Comparison of ENCODE assay signal across 17 cellular contexts in genomic region chr21:36706482-36706852, GRCh38. TPM values are rescaled to one million over a fixed set of nuclear protein-coding genes. Genes with fewer than 3 reads are reported as not detected.
DNase-seq lines count a peak whose midpoint lies in the region; ATAC-seq, FAIRE-seq and TF ChIP-seq lines count a peak whose summit lies in the region.
"Had no signal": no experiment of that assay in that cellular context is flagged by ENCODE, and none has a peak within 500 bp of the region (broad histone marks: within the 10 kb centered on the region; RNA-seq: fewer than 3 reads in every experiment).

No MANE protein-coding gene starts in this region.

- intact Hi-C loops in natural killer cell (cut with micrococcal nuclease) (no loop called here), K562 (cut with micrococcal nuclease) (no loop called here)
- intact Hi-C loops in naive thymus-derived CD4-positive, alpha-beta T cell (cut with micrococcal nuclease) = loop anchor here in 1 of 2 donors (2.0 kb wide), 1 partner anchor 122 kb away; no protein-coding TSS in a partner anchor

- no peaks in the 10 kb centered on the region for H3K79me2 ChIP-seq in K562 (ENCODE audit: control insufficient read depth, insufficient read depth, low read length)

- peaks cover 7% of the 10 kb centered on the region for H4K20me1 ChIP-seq in K562 (replicated peaks; ENCODE audit: control insufficient read depth, insufficient read depth, low read length)

- H3K27ac Mint-ChIP-seq in natural killer cell (no peak overlapping the region), type B pancreatic cell (peak overlapping the region; percentile 70)
- no peak overlapping the region for H3K27ac Mint-ChIP-seq in natural killer cell treated with Interleukin-12 subunit alpha and Interleukin-12 subunit beta and Interleukin-15 and Interleukin-18, amount 100 ng/mL, for 72 hours
- no peak overlapping the region for H3K27ac Mint-ChIP-seq in naive thymus-derived CD4-positive, alpha-beta T cell
- H3K27ac Mint-ChIP-seq: activated naive CD4-positive, alpha-beta T cell treated with anti-CD3 and anti-CD28 coated beads for 36 hours had no signal

- CTCF ChIA-PET in K562 (lab: Yijun Ruan, JAX; ENCODE audit: low intra/inter-chr PET ratio) = interaction anchor here (0.6 kb wide), 1 partner anchor 287 kb away, joined by 4 read pairs; no protein-coding TSS in a partner anchor
- CTCF ChIA-PET in naive thymus-derived CD4-positive, alpha-beta T cell (lab: Charles Lee) = no interaction called here

- TF ChIP-seq EP300 in K562 (IDR thresholded peaks at IDR 0.05; ENCODE audit: low read length) = no peak

- in situ Hi-C loops in K562 (cut with MboI) = no loop called here

- no peaks in the 10 kb centered on the region for H3K9me3 ChIP-seq in K562 (replicated peaks; ENCODE audit: control insufficient read depth, insufficient read depth, low read depth, low read length)
- H3K9me3 ChIP-seq in naive thymus-derived CD4-positive, alpha-beta T cell (ENCODE audit: control insufficient read depth in 2 of 3, low read length in 3 of 3) = no peaks in the 10 kb centered on the region
- H3K9me3 ChIP-seq: Caco-2, esophagus muscularis mucosa had no signal

- H3K27me3 Mint-ChIP-seq in natural killer cell (ENCODE audit: low read depth in 2 of 2) (peaks cover 69 to 74% of the 10 kb centered on the region in 2 donors), type B pancreatic cell (peaks cover 95% of the 10 kb centered on the region)
- H3K27me3 Mint-ChIP-seq in natural killer cell treated with Interleukin-12 subunit alpha and Interleukin-12 subunit beta and Interleukin-15 and Interleukin-18, amount 100 ng/mL, for 72 hours = peaks cover 62% of the 10 kb centered on the region in 2 donors
- peaks cover 69 to 86% (median 81%) of the 10 kb centered on the region in 5 donors for H3K27me3 Mint-ChIP-seq in naive thymus-derived CD4-positive, alpha-beta T cell

- H3K4me3 Mint-ChIP-seq in natural killer cell (peak overlapping the region; percentile 67), type B pancreatic cell (peak overlapping the region; percentile 66)
- H3K4me3 Mint-ChIP-seq in natural killer cell treated with Interleukin-12 subunit alpha and Interleukin-12 subunit beta and Interleukin-15 and Interleukin-18, amount 100 ng/mL, for 72 hours = no peak overlapping the region
- peak overlapping the region in 9 of 10 donors; percentile 51 to 84 (median 72) for H3K4me3 Mint-ChIP-seq in naive thymus-derived CD4-positive, alpha-beta T cell
- H3K4me3 Mint-ChIP-seq: activated naive CD4-positive, alpha-beta T cell treated with anti-CD3 and anti-CD28 coated beads for 36 hours had no signal

- no peak for TF ChIP-seq POLR2A in K562 (conservative IDR thresholded peaks at IDR 0.05)
- no peak for TF ChIP-seq POLR2A in GM12891 (IDR thresholded peaks at IDR 0.05; ENCODE audit: low read depth, low read length)

- H3K36me3 Mint-ChIP-seq in natural killer cell (no peaks in the 10 kb centered on the region), type B pancreatic cell (no peaks in the 10 kb centered on the region)
- H3K36me3 Mint-ChIP-seq in natural killer cell treated with Interleukin-12 subunit alpha and Interleukin-12 subunit beta and Interleukin-15 and Interleukin-18, amount 100 ng/mL, for 72 hours = no peaks in the 10 kb centered on the region
- H3K36me3 Mint-ChIP-seq in naive thymus-derived CD4-positive, alpha-beta T cell = peaks cover 0 to 1% (median 0%) of the 10 kb centered on the region in 5 donors

- TF ChIP-seq CTCF in natural killer cell (IDR thresholded peaks at IDR 0.05) = no peak
- TF ChIP-seq CTCF in K562 (IDR thresholded peaks at IDR 0.05 in 2 of 3, conservative IDR thresholded peaks at IDR 0.05 in 1 of 3; ENCODE audit: insufficient read depth in 2 of 3, low read depth in 1 of 3, low read length in 3 of 3) = no peak
- TF ChIP-seq CTCF in type B pancreatic cell (conservative IDR thresholded peaks at IDR 0.05) = peak; percentile 19

- H3K9me3 Mint-ChIP-seq in natural killer cell (no peaks in the 10 kb centered on the region), type B pancreatic cell (no peaks in the 10 kb centered on the region)
- H3K9me3 Mint-ChIP-seq in natural killer cell treated with Interleukin-12 subunit alpha and Interleukin-12 subunit beta and Interleukin-15 and Interleukin-18, amount 100 ng/mL, for 72 hours = no peaks in the 10 kb centered on the region
- peaks cover 0 to 3% (median 0%) of the 10 kb centered on the region in 11 donors for H3K9me3 Mint-ChIP-seq in naive thymus-derived CD4-positive, alpha-beta T cell
- H3K9me3 Mint-ChIP-seq: activated naive CD4-positive, alpha-beta T cell treated with anti-CD3 and anti-CD28 coated beads for 36 hours had no signal

- WGBS in K562 (ENCODE audit: insufficient coverage, low coverage, missing lambda C conversion rate) = 15% methylated on average over 13 of the region's 13 CpGs

- no peak overlapping the region for H2AFZ ChIP-seq in K562 (ENCODE audit: low read depth, low read length)

- no peaks in the 10 kb centered on the region for H3K9me1 ChIP-seq in K562 (ENCODE audit: control insufficient read depth, insufficient read depth, low read length)

- FAIRE-seq in K562 (lab: Jason Lieb, UNC) (no peak), GM12891 (lab: Jason Lieb, UNC) (no peak)
- FAIRE-seq: islet of Langerhans had no signal

- peaks cover 88 to 93% of the 10 kb centered on the region in 2 experiments for H3K27me3 ChIP-seq in K562 (ENCODE audit: control insufficient read depth in 2 of 2, insufficient read depth in 2 of 2, low read length in 2 of 2)
- peaks cover 0 to 39% of the 10 kb centered on the region in 2 donors for H3K27me3 ChIP-seq in naive thymus-derived CD4-positive, alpha-beta T cell (ENCODE audit: control insufficient read depth in 2 of 2, insufficient read depth in 2 of 2, low read length in 2 of 2)

- no peak overlapping the region for H3K4me3 ChIP-seq in K562
- H3K4me3 ChIP-seq in naive thymus-derived CD4-positive, alpha-beta T cell (ENCODE audit: low read length) = no peak overlapping the region
- H3K4me3 ChIP-seq: esophagus muscularis mucosa had no signal

- H3K4me1 ChIP-seq in K562 (replicated peaks in 1 of 2; ENCODE audit: control insufficient read depth in 2 of 2, insufficient read depth in 2 of 2, low read length in 2 of 2) = peaks cover 0 to 28% of the 10 kb centered on the region in 2 experiments; a peak in 2 of 5 replicates
- peaks cover 0 to 31% of the 10 kb centered on the region in 2 donors for H3K4me1 ChIP-seq in naive thymus-derived CD4-positive, alpha-beta T cell (ENCODE audit: control insufficient read depth in 2 of 2, insufficient read depth in 2 of 2, low read length in 2 of 2)
- H3K4me1 ChIP-seq: Caco-2 had no signal

- no peak for TF ChIP-seq RAD21 in K562 (CRISPR knock-in tag; conservative IDR thresholded peaks at IDR 0.05 in 1 of 2, IDR thresholded peaks at IDR 0.05 in 1 of 2)

- BruUV-seq in K562 (replicated peaks; lab: Mats Ljungman, UMichigan) = no TSS peak

- POLR2A ChIA-PET in K562 (lab: Yijun Ruan, JAX) = interaction anchor here (0.6 kb wide), 1 partner anchor 351 kb away, joined by 3 read pairs; no protein-coding TSS in a partner anchor
- POLR2A ChIA-PET in naive thymus-derived CD4-positive, alpha-beta T cell (lab: Charles Lee) = no interaction called here

- no peak overlapping the region for H3K9ac ChIP-seq in K562 (ENCODE audit: insufficient read depth in 1 of 2, low read depth in 2 of 2, low read length in 2 of 2)

- no peak overlapping the region for H3K4me2 ChIP-seq in K562 (ENCODE audit: insufficient read depth, low read length)

- ATAC-seq in natural killer cell (no peak), K562 (no peak), GM18867 (IDR thresholded peaks at IDR 0.05; ENCODE audit: unreplicated experiment) (no peak)
- no peak for ATAC-seq in natural killer cell treated with Interleukin-12 subunit alpha and Interleukin-12 subunit beta and Interleukin-15 and Interleukin-18, amount 100 ng/mL, for 72 hours
- ATAC-seq in naive thymus-derived CD4-positive, alpha-beta T cell = no peak

- DNase-seq in natural killer cell (no peak), K562 (ENCODE audit: extremely low read depth in 1 of 4, low spot score in 3 of 4) (no peak), type B pancreatic cell (ENCODE audit: extremely low spot score, unreplicated experiment) (no peak), NCI-H82 (lab: John Stamatoyannopoulos, UW) (no peak), GM12891 (ENCODE audit: insufficient read length, low spot score) (no peak)
- DNase-seq in natural killer cell treated with Interleukin-12 subunit alpha and Interleukin-12 subunit beta and Interleukin-15 and Interleukin-18, amount 100 ng/mL, for 72 hours (ENCODE audit: low spot score) = no peak
- peak in 1 of 9 donors; percentile 16 for DNase-seq in naive thymus-derived CD4-positive, alpha-beta T cell
- DNase-seq: Caco-2, mammary epithelial cell, NCI-H2029, Right ventricle myocardium superior, T-helper 2 cell had no signal

- no peaks in the 10 kb centered on the region for H3K36me3 ChIP-seq in K562 (ENCODE audit: control insufficient read depth, insufficient read depth, low read length)
- H3K36me3 ChIP-seq in naive thymus-derived CD4-positive, alpha-beta T cell (ENCODE audit: control insufficient read depth in 2 of 3, insufficient read depth in 3 of 3, low read length in 3 of 3) = no peaks in the 10 kb centered on the region
- H3K36me3 ChIP-seq: esophagus muscularis mucosa had no signal

- H3K27ac ChIP-seq in K562 (ENCODE audit: extremely low read depth, low read depth, low read length) = no peak overlapping the region
- H3K27ac ChIP-seq in naive thymus-derived CD4-positive, alpha-beta T cell (ENCODE audit: low read depth, low read length) = no peak overlapping the region
- H3K27ac ChIP-seq: esophagus muscularis mucosa had no signal

- H3K4me1 Mint-ChIP-seq in natural killer cell (peaks cover 18 to 29% of the 10 kb centered on the region in 2 donors), type B pancreatic cell (ENCODE audit: unreplicated experiment) (peaks cover 19% of the 10 kb centered on the region)
- peaks cover 7 to 16% of the 10 kb centered on the region in 2 donors for H3K4me1 Mint-ChIP-seq in natural killer cell treated with Interleukin-12 subunit alpha and Interleukin-12 subunit beta and Interleukin-15 and Interleukin-18, amount 100 ng/mL, for 72 hours (ENCODE audit: low read depth in 2 of 2)
- peaks cover 10 to 65% (median 55%) of the 10 kb centered on the region in 7 donors for H3K4me1 Mint-ChIP-seq in naive thymus-derived CD4-positive, alpha-beta T cell

RNA-seq across cellular contexts. Expression of gene SIM2, which starts 7.6 kb away (rescaled TPM):
- total RNA-seq in natural killer cell = not detected
- total RNA-seq in natural killer cell treated with Interleukin-12 subunit alpha and Interleukin-12 subunit beta and Interleukin-15 and Interleukin-18, amount 100 ng/mL, for 72 hours = under 1 TPM in 1 of 2 donors, not detected in 1; 0.47 TPM
- not detected in 2 replicates for total RNA-seq in K562 (2011; cell fraction: chromatin; rRNA removed; ENCODE audit: low replicate concordance)
- not detected in 2 replicates for total RNA-seq in K562 (2011; cell fraction: nucleolus; rRNA removed)
- total RNA-seq in K562 (2011; cell fraction: nucleoplasm; rRNA removed) = not detected in 2 replicates
- not detected in 2 replicates for total RNA-seq in K562 (2014; rRNA removed)
- total RNA-seq in K562 (2014; rRNA removed; fragmentation: Illumina TruSeq; extraction: Trizol) = not detected in 2 replicates
- total RNA-seq in K562 (2015; rRNA removed; fragmentation: Illumina TruSeq; extraction: Trizol) = not detected in 2 replicates
- total RNA-seq in K562 (2021) = 0.11 TPM in 2 replicates
- not detected in 2 replicates for polyA plus RNA-seq in K562 (2011; rRNA removed)
- polyA plus RNA-seq in K562 (2011; cell fraction: cytosol; rRNA removed) = not detected in 2 replicates
- polyA plus RNA-seq in K562 (2011; cell fraction: nucleus; rRNA removed) = not detected in 2 replicates
- polyA plus RNA-seq in K562 (2012) = 0.14 and 0.35 TPM in 2 replicates
- not detected in 2 replicates for polyA plus RNA-seq in K562 (2014; fragmentation: Illumina TruSeq; extraction: Trizol)
- under 1 TPM; 0.07 to 0.08 TPM for polyA plus RNA-seq in K562 (2014; fragmentation: Nextera tagmentation; extraction: Ambion mirVana)
- not detected in 2 replicates for polyA plus RNA-seq in K562 (2014; rRNA removed)
- not detected in 2 replicates for polyA minus RNA-seq in K562 (2011; rRNA and poly(A)+ RNA removed)
- not detected in 2 replicates for polyA minus RNA-seq in K562 (2011; cell fraction: cytosol; rRNA and poly(A)+ RNA removed)
- not detected in 2 replicates for polyA minus RNA-seq in K562 (2011; cell fraction: nucleus; rRNA and poly(A)+ RNA removed)
- total RNA-seq in naive thymus-derived CD4-positive, alpha-beta T cell = under 1 TPM in 1 of 5 experiments, not detected in 4; 0.12 TPM
- not detected for polyA plus RNA-seq in naive thymus-derived CD4-positive, alpha-beta T cell
- 0.50 and 14.8 TPM in 2 replicates for total RNA-seq in type B pancreatic cell (ENCODE audit: low replicate concordance)
- 0.04 TPM for polyA plus RNA-seq in GM12891 (2012; ENCODE audit: low read depth, missing spikeins)
- total RNA-seq: Right ventricle myocardium superior, subcutaneous adipose tissue had no signal
- polyA plus RNA-seq: mammary epithelial cell had no signal
